In genomic region chr19:7971553-7972520, GRCh38 we compare ENCODE assay signal across 21 cellular contexts. TPM values are rescaled to one million over a fixed set of nuclear protein-coding genes. Genes with fewer than 3 reads are reported as not detected.
A peak's percentile ranks its signal among the peaks of the same experiment; 100 is the strongest.
DNase-seq lines count a peak whose midpoint lies in the region; ATAC-seq, FAIRE-seq and TF ChIP-seq lines count a peak whose summit lies in the region.
"Had no signal": no experiment of that assay in that cellular context is flagged by ENCODE, and none has a peak within 500 bp of the region (broad histone marks: within the 10 kb centered on the region; RNA-seq: fewer than 3 reads in every experiment).

No MANE protein-coding gene starts in this region.

- H3K79me2 ChIP-seq in K562 (ENCODE audit: control insufficient read depth, insufficient read depth, low read length), result peaks cover 4% of the 10 kb centered on the region; the same call in 2 of the 3 replicates

- no peak overlapping the region for H3K4me3 ChIP-seq in HEK293 (ENCODE audit: low read depth, low read length)
- no peak overlapping the region for H3K4me3 ChIP-seq in K562
- H3K4me3 ChIP-seq in mucosa of descending colon, result no peak overlapping the region
- H3K4me3 ChIP-seq: colonic mucosa, pancreas, sigmoid colon had no signal

- peak overlapping the region in 1 of 2 experiments; percentile 58; a peak in 1 of 4 replicates for H3K9ac ChIP-seq in K562 (ENCODE audit: insufficient read depth in 1 of 2, low read depth in 2 of 2, low read length in 2 of 2)

- no peak overlapping the region for H2AFZ ChIP-seq in K562 (ENCODE audit: low read depth, low read length)

- H3K9me3 ChIP-seq in HEK293 (ENCODE audit: control insufficient read depth, insufficient read depth, low read depth, low read length) (no peaks in the 10 kb centered on the region), K562 (replicated peaks; ENCODE audit: control insufficient read depth, insufficient read depth, low read depth, low read length) (no peaks in the 10 kb centered on the region), mucosa of descending colon (no peaks in the 10 kb centered on the region)
- H3K9me3 ChIP-seq: colonic mucosa, pancreas, sigmoid colon had no signal

- no peak for DNase-seq in K562 (ENCODE audit: extremely low read depth in 1 of 4, low spot score in 3 of 4)
- DNase-seq in mucosa of descending colon, result peak in 1 of 3 donors; percentile 39
- DNase-seq in GM03348 (ENCODE audit: low spot score), result no peak
- DNase-seq in foreskin keratinocyte, result no peak
- DNase-seq: activated CD4-positive, alpha-beta T cell treated with anti-CD3 and anti-CD28 coated beads, Interleukin-2, amount 50 U/mL, for 48 hours; activated CD8-positive, alpha-beta memory T cell treated with anti-CD3 and anti-CD28 coated beads, Interleukin-2, amount 50 U/mL, for 48 hours; activated effector memory CD4-positive, alpha-beta T cell treated with Interleukin-2 at 50 U/mL for 16 hours; CD4-positive, alpha-beta T cell; colonic mucosa; DMS 273 treated with DMSO at 0.1 percent for 48 hours; KG1; natural killer cell; NCI-H524 treated with DMSO at 0.1 percent for 48 hours; sigmoid colon; stimulated activated CD8-positive, alpha-beta memory T cell treated with anti-CD3 and anti-CD28 coated beads, Interleukin-4, amount 100 ng/mL, for 48 hours; T1000 had no signal

- no TSS peak for BruUV-seq in K562 (replicated peaks; lab: Mats Ljungman, UMichigan)

- H3K9me1 ChIP-seq in K562 (ENCODE audit: control insufficient read depth, insufficient read depth, low read length), result no peaks in the 10 kb centered on the region

- WGBS in K562 (ENCODE audit: insufficient coverage, low coverage, missing lambda C conversion rate), result 91% methylated on average over 23 of the region's 35 CpGs

- intact Hi-C loops in K562 (cut with micrococcal nuclease), result no loop called here
- intact Hi-C loops in mucosa of descending colon (cut with DNase I, micrococcal nuclease), result no loop called here

- H3K4me2 ChIP-seq in K562 (ENCODE audit: insufficient read depth, low read length), result no peak overlapping the region

- H3K27me3 ChIP-seq in K562 (ENCODE audit: control insufficient read depth in 2 of 2, insufficient read depth in 2 of 2, low read length in 2 of 2) (no peaks in the 10 kb centered on the region), foreskin keratinocyte (no peaks in the 10 kb centered on the region)
- H3K27me3 ChIP-seq: colonic mucosa, pancreas, sigmoid colon had no signal

- no peak for TF ChIP-seq POLR2A in K562 (conservative IDR thresholded peaks at IDR 0.05)

- CTCF ChIA-PET in HEK293 (lab: Yijun Ruan, JAX) (interaction anchor here (0.7 to 2.7 kb wide), 9 partner anchors 11 to 282 kb away, joined by 3 to 17 read pairs (median 5); partner anchors contain the start of gene TIMM44), K562 (lab: Yijun Ruan, JAX; ENCODE audit: low intra/inter-chr PET ratio) (interaction anchor here (0.8 to 2.8 kb wide), 3 partner anchors 27 to 281 kb away, joined by 5 to 12 read pairs (median 5); no protein-coding TSS in a partner anchor)

- ATAC-seq in K562, result no peak; the same call in 2 of the 3 replicates
- ATAC-seq in mucosa of descending colon, result peak; percentile 13
- no peak for ATAC-seq in HG03432 (IDR thresholded peaks at IDR 0.05; ENCODE audit: unreplicated experiment)
- ATAC-seq in foreskin keratinocyte, result no peak
- ATAC-seq: natural killer cell had no signal

- H3K4me1 ChIP-seq in HEK293 (ENCODE audit: control insufficient read depth, insufficient read depth, low read length) (no peaks in the 10 kb centered on the region), K562 (replicated peaks in 1 of 2; ENCODE audit: control insufficient read depth in 2 of 2, insufficient read depth in 2 of 2, low read length in 2 of 2) (peaks cover 0 to 4% of the 10 kb centered on the region in 2 experiments; a peak in 2 of 5 replicates), mucosa of descending colon (ENCODE audit: low read depth) (no peaks in the 10 kb centered on the region), foreskin keratinocyte (no peaks in the 10 kb centered on the region)
- H3K4me1 ChIP-seq: colonic mucosa, pancreas, sigmoid colon had no signal

- FAIRE-seq in K562 (lab: Jason Lieb, UNC), result no peak
- FAIRE-seq: G401.6, pancreas had no signal

- H3K27ac ChIP-seq in HEK293 (ENCODE audit: extremely low read depth, low read depth, low read length) (no peak overlapping the region), K562 (ENCODE audit: extremely low read depth, low read depth, low read length) (no peak overlapping the region), foreskin keratinocyte (no peak overlapping the region)
- H3K27ac ChIP-seq: colonic mucosa, pancreas, sigmoid colon had no signal

- TF ChIP-seq CTCF in HEK293 (tag by site-specific recombination; IDR thresholded peaks at IDR 0.05) (no peak), K562 (IDR thresholded peaks at IDR 0.05 in 2 of 3, conservative IDR thresholded peaks at IDR 0.05 in 1 of 3; ENCODE audit: insufficient read depth in 2 of 3, low read depth in 1 of 3, low read length in 3 of 3) (no peak), mucosa of descending colon (IDR thresholded peaks at IDR 0.05) (no peak), foreskin keratinocyte (conservative IDR thresholded peaks at IDR 0.05) (no peak)

- TF ChIP-seq EP300 in K562 (IDR thresholded peaks at IDR 0.05; ENCODE audit: low read length), result no peak

- no peak for TF ChIP-seq RAD21 in K562 (CRISPR knock-in tag; conservative IDR thresholded peaks at IDR 0.05 in 1 of 2, IDR thresholded peaks at IDR 0.05 in 1 of 2)

- in situ Hi-C loops in K562 (cut with MboI), result no loop called here

- POLR2A ChIA-PET in HEK293 (lab: Yijun Ruan, JAX) (interaction anchor here (0.8 to 2.2 kb wide), 2 partner anchors 28 to 31 kb away, joined by 4 to 10 read pairs; partner anchors contain the start of gene TIMM44), K562 (lab: Yijun Ruan, JAX) (interaction anchor here (0.6 to 3.7 kb wide), 6 partner anchors 7 to 513 kb away, joined by 3 to 15 read pairs (median 3); partner anchors contain the start of gene TIMM44)

- peaks cover 23 to 86% of the 10 kb centered on the region in 2 experiments; a peak in 2 of 3 replicates for H3K36me3 ChIP-seq in HEK293 (ENCODE audit: control insufficient read depth in 2 of 2, insufficient read depth in 1 of 2, low read length in 2 of 2)
- peaks cover 84% of the 10 kb centered on the region; the same call in 2 of the 3 replicates for H3K36me3 ChIP-seq in K562 (ENCODE audit: control insufficient read depth, insufficient read depth, low read length)
- H3K36me3 ChIP-seq in mucosa of descending colon (ENCODE audit: low read depth), result no peaks in the 10 kb centered on the region

- no peaks in the 10 kb centered on the region; the same call in none of the 2 replicates for H4K20me1 ChIP-seq in K562 (replicated peaks; ENCODE audit: control insufficient read depth, insufficient read depth, low read length)

RNA-seq across cellular contexts. Expression of gene TIMM44, which starts 28.4 kb away (rescaled TPM):
- 230 and 405 TPM in 2 replicates for total RNA-seq in K562 (2011; cell fraction: chromatin; rRNA removed; ENCODE audit: low replicate concordance)
- 274 and 281 TPM in 2 replicates for total RNA-seq in K562 (2011; cell fraction: nucleolus; rRNA removed)
- 181 and 216 TPM in 2 replicates for total RNA-seq in K562 (2011; cell fraction: nucleoplasm; rRNA removed)
- total RNA-seq in K562 (2014; rRNA removed) (211 and 231 TPM in 2 replicates), K562 (2014; rRNA removed; fragmentation: Illumina TruSeq; extraction: Trizol) (64.1 and 73.9 TPM in 2 replicates), K562 (2015; rRNA removed; fragmentation: Illumina TruSeq; extraction: Trizol) (104 and 115 TPM in 2 replicates), K562 (2021) (182 and 186 TPM in 2 replicates), mucosa of descending colon (10 to 100 TPM; 55.5 to 80.4 (median 63.4) TPM), foreskin keratinocyte (63.0 and 67.5 TPM in 2 replicates)
- polyA plus RNA-seq in K562 (2011; rRNA removed) (60.1 and 74.4 TPM in 2 replicates), K562 (2014; fragmentation: Illumina TruSeq; extraction: Trizol) (89.3 and 92.8 TPM in 2 replicates), K562 (2014; fragmentation: Nextera tagmentation; extraction: Ambion mirVana) (10 to 100 TPM; 10.3 to 19.6 TPM), K562 (2014; rRNA removed) (205 and 224 TPM in 2 replicates), foreskin keratinocyte (50.0 and 53.9 TPM in 2 replicates)
- 89.7 and 229 TPM in 2 replicates for polyA plus RNA-seq in K562 (2011; cell fraction: cytosol; rRNA removed)
- polyA plus RNA-seq in K562 (2011; cell fraction: nucleus; rRNA removed), result 223 and 257 TPM in 2 replicates
- 101 and 142 TPM in 2 replicates for polyA plus RNA-seq in K562 (2012)
- 40.4 and 48.9 TPM in 2 replicates for polyA minus RNA-seq in K562 (2011; rRNA and poly(A)+ RNA removed)
- 59.1 and 73.7 TPM in 2 replicates for polyA minus RNA-seq in K562 (2011; cell fraction: cytosol; rRNA and poly(A)+ RNA removed)
- polyA minus RNA-seq in K562 (2011; cell fraction: nucleus; rRNA and poly(A)+ RNA removed), result 44.6 and 66.1 TPM in 2 replicates

RNA-seq across cellular contexts. Expression of gene ELAVL1, which starts 33.6 kb away (rescaled TPM):
- 48.2 and 63.0 TPM in 2 replicates for total RNA-seq in K562 (2011; cell fraction: chromatin; rRNA removed; ENCODE audit: low replicate concordance)
- total RNA-seq in K562 (2011; cell fraction: nucleolus; rRNA removed), result 28.7 and 31.5 TPM in 2 replicates
- total RNA-seq in K562 (2011; cell fraction: nucleoplasm; rRNA removed), result 37.9 and 41.0 TPM in 2 replicates
- total RNA-seq in K562 (2014; rRNA removed) (56.5 and 66.5 TPM in 2 replicates), K562 (2014; rRNA removed; fragmentation: Illumina TruSeq; extraction: Trizol) (69.8 and 72.7 TPM in 2 replicates), K562 (2015; rRNA removed; fragmentation: Illumina TruSeq; extraction: Trizol) (80.1 and 83.1 TPM in 2 replicates), K562 (2021) (172 and 176 TPM in 2 replicates), mucosa of descending colon (10 to 100 TPM; 43.9 to 63.9 (median 58.7) TPM), foreskin keratinocyte (79.7 and 85.2 TPM in 2 replicates)
- polyA plus RNA-seq in K562 (2011; rRNA removed) (46.9 and 69.2 TPM in 2 replicates), K562 (2014; fragmentation: Illumina TruSeq; extraction: Trizol) (149 and 156 TPM in 2 replicates), K562 (2014; fragmentation: Nextera tagmentation; extraction: Ambion mirVana) (1 to 10 TPM; 4.3 to 6.9 TPM), K562 (2014; rRNA removed) (63.7 and 78.3 TPM in 2 replicates), foreskin keratinocyte (53.5 and 62.5 TPM in 2 replicates)
- 72.8 and 84.8 TPM in 2 replicates for polyA plus RNA-seq in K562 (2011; cell fraction: cytosol; rRNA removed)
- 34.4 and 37.5 TPM in 2 replicates for polyA plus RNA-seq in K562 (2011; cell fraction: nucleus; rRNA removed)
- 77.5 and 90.3 TPM in 2 replicates for polyA plus RNA-seq in K562 (2012)
- 45.5 and 80.2 TPM in 2 replicates for polyA minus RNA-seq in K562 (2011; rRNA and poly(A)+ RNA removed)
- 74.4 and 81.5 TPM in 2 replicates for polyA minus RNA-seq in K562 (2011; cell fraction: cytosol; rRNA and poly(A)+ RNA removed)
- 5.4 and 7.9 TPM in 2 replicates for polyA minus RNA-seq in K562 (2011; cell fraction: nucleus; rRNA and poly(A)+ RNA removed)

RNA-seq across cellular contexts. Expression of gene CTXN1, which starts 45.9 kb away (rescaled TPM):
- total RNA-seq in K562 (2011; cell fraction: chromatin; rRNA removed; ENCODE audit: low replicate concordance), result 0.67 and 3.5 TPM in 2 replicates
- 6.2 and 8.0 TPM in 2 replicates for total RNA-seq in K562 (2011; cell fraction: nucleolus; rRNA removed)
- 2.6 and 3.4 TPM in 2 replicates for total RNA-seq in K562 (2011; cell fraction: nucleoplasm; rRNA removed)
- total RNA-seq in K562 (2014; rRNA removed), result 7.4 and 10.9 TPM in 2 replicates
- total RNA-seq in K562 (2014; rRNA removed; fragmentation: Illumina TruSeq; extraction: Trizol), result 0.15 and 0.19 TPM in 2 replicates
- total RNA-seq in K562 (2015; rRNA removed; fragmentation: Illumina TruSeq; extraction: Trizol), result 1.8 and 2.3 TPM in 2 replicates
- total RNA-seq in K562 (2021), result 37.4 and 38.9 TPM in 2 replicates
- 1.3 and 1.4 TPM in 2 replicates for polyA plus RNA-seq in K562 (2011; rRNA removed)
- polyA plus RNA-seq in K562 (2011; cell fraction: cytosol; rRNA removed), result 6.3 and 53.8 TPM in 2 replicates
- 3.6 and 12.2 TPM in 2 replicates for polyA plus RNA-seq in K562 (2011; cell fraction: nucleus; rRNA removed)
- 4.8 and 15.6 TPM in 2 replicates for polyA plus RNA-seq in K562 (2012)
- polyA plus RNA-seq in K562 (2014; fragmentation: Illumina TruSeq; extraction: Trizol), result 1.5 and 4.9 TPM in 2 replicates
- not detected for polyA plus RNA-seq in K562 (2014; fragmentation: Nextera tagmentation; extraction: Ambion mirVana)
- polyA plus RNA-seq in K562 (2014; rRNA removed), result 9.2 and 14.5 TPM in 2 replicates
- polyA minus RNA-seq in K562 (2011; rRNA and poly(A)+ RNA removed), result 0.14 TPM in 1 of 2 replicates, not detected in the other
- 15.8 and 19.9 TPM in 2 replicates for polyA minus RNA-seq in K562 (2011; cell fraction: cytosol; rRNA and poly(A)+ RNA removed)
- 2.3 and 2.7 TPM in 2 replicates for polyA minus RNA-seq in K562 (2011; cell fraction: nucleus; rRNA and poly(A)+ RNA removed)
- 10 to 100 TPM in 1 of 3 donors, 1 to 10 TPM in 1, under 1 TPM in 1; 0.69 to 28.3 (median 1.9) TPM for total RNA-seq in mucosa of descending colon
- 1.5 and 1.7 TPM in 2 replicates for total RNA-seq in foreskin keratinocyte
- 5.1 and 6.4 TPM in 2 replicates for polyA plus RNA-seq in foreskin keratinocyte
- total RNA-seq: activated B cell treated with CpG ODN at 0.5 μM for 24 hours; CD4-positive, alpha-beta T cell had no signal

RNA-seq across cellular contexts. Expression of gene SNAPC2, which starts 51.7 kb away (rescaled TPM):
- 4.4 and 13.6 TPM in 2 replicates for total RNA-seq in K562 (2011; cell fraction: chromatin; rRNA removed; ENCODE audit: low replicate concordance)
- 10.9 and 14.3 TPM in 2 replicates for total RNA-seq in K562 (2011; cell fraction: nucleolus; rRNA removed)
- 9.5 and 10.0 TPM in 2 replicates for total RNA-seq in K562 (2011; cell fraction: nucleoplasm; rRNA removed)
- total RNA-seq in K562 (2014; rRNA removed) (30.3 and 42.7 TPM in 2 replicates), K562 (2014; rRNA removed; fragmentation: Illumina TruSeq; extraction: Trizol) (4.1 and 4.2 TPM in 2 replicates), K562 (2015; rRNA removed; fragmentation: Illumina TruSeq; extraction: Trizol) (15.3 and 15.9 TPM in 2 replicates), K562 (2021) (37.1 and 45.1 TPM in 2 replicates), mucosa of descending colon (10 to 100 TPM; 10.7 to 22.1 (median 14.7) TPM), foreskin keratinocyte (22.5 and 22.7 TPM in 2 replicates)
- polyA plus RNA-seq in K562 (2011; rRNA removed) (10.9 and 20.1 TPM in 2 replicates), K562 (2014; fragmentation: Illumina TruSeq; extraction: Trizol) (18.2 and 39.9 TPM in 2 replicates), K562 (2014; fragmentation: Nextera tagmentation; extraction: Ambion mirVana) (1 to 10 TPM in 1 of 2 experiments, under 1 TPM in 1; 0.59 to 1.4 TPM), K562 (2014; rRNA removed) (32.0 and 34.4 TPM in 2 replicates), foreskin keratinocyte (30.6 and 32.0 TPM in 2 replicates)
- polyA plus RNA-seq in K562 (2011; cell fraction: cytosol; rRNA removed), result 18.7 and 40.5 TPM in 2 replicates
- 18.7 and 32.8 TPM in 2 replicates for polyA plus RNA-seq in K562 (2011; cell fraction: nucleus; rRNA removed)
- 30.8 and 37.6 TPM in 2 replicates for polyA plus RNA-seq in K562 (2012)
- 4.3 and 4.8 TPM in 2 replicates for polyA minus RNA-seq in K562 (2011; rRNA and poly(A)+ RNA removed)
- polyA minus RNA-seq in K562 (2011; cell fraction: cytosol; rRNA and poly(A)+ RNA removed), result 14.0 and 17.1 TPM in 2 replicates
- 9.7 and 13.1 TPM in 2 replicates for polyA minus RNA-seq in K562 (2011; cell fraction: nucleus; rRNA and poly(A)+ RNA removed)

RNA-seq across cellular contexts. Expression of gene TGFBR3L, which starts 57.2 kb away (rescaled TPM):
- 0.69 TPM in 1 of 2 replicates, not detected in the other for total RNA-seq in K562 (2011; cell fraction: chromatin; rRNA removed; ENCODE audit: low replicate concordance)
- 0.33 TPM in 1 of 2 replicates, not detected in the other for total RNA-seq in K562 (2011; cell fraction: nucleolus; rRNA removed)
- not detected in 2 replicates for total RNA-seq in K562 (2011; cell fraction: nucleoplasm; rRNA removed)
- total RNA-seq in K562 (2014; rRNA removed) (not detected in 2 replicates), K562 (2014; rRNA removed; fragmentation: Illumina TruSeq; extraction: Trizol) (not detected in 2 replicates), K562 (2015; rRNA removed; fragmentation: Illumina TruSeq; extraction: Trizol) (not detected in 2 replicates), K562 (2021) (0.18 TPM in 1 of 2 replicates, not detected in the other), mucosa of descending colon (under 1 TPM in 1 of 3 donors, not detected in 2; 0.79 TPM), foreskin keratinocyte (2.1 and 2.5 TPM in 2 replicates)
- polyA plus RNA-seq in K562 (2011; rRNA removed) (0.08 TPM in 1 of 2 replicates, not detected in the other), K562 (2014; fragmentation: Illumina TruSeq; extraction: Trizol) (not detected in 2 replicates), K562 (2014; fragmentation: Nextera tagmentation; extraction: Ambion mirVana) (not detected), K562 (2014; rRNA removed) (not detected in 2 replicates), foreskin keratinocyte (3.6 and 5.0 TPM in 2 replicates)
- 0.09 TPM in 2 replicates for polyA plus RNA-seq in K562 (2011; cell fraction: cytosol; rRNA removed)
- polyA plus RNA-seq in K562 (2011; cell fraction: nucleus; rRNA removed), result 0.15 and 0.58 TPM in 2 replicates
- polyA plus RNA-seq in K562 (2012), result 0.26 and 0.28 TPM in 2 replicates
- polyA minus RNA-seq in K562 (2011; rRNA and poly(A)+ RNA removed), result not detected in 2 replicates
- polyA minus RNA-seq in K562 (2011; cell fraction: cytosol; rRNA and poly(A)+ RNA removed), result not detected in 2 replicates
- polyA minus RNA-seq in K562 (2011; cell fraction: nucleus; rRNA and poly(A)+ RNA removed), result not detected in 2 replicates
- total RNA-seq: activated B cell treated with CpG ODN at 0.5 μM for 24 hours, colonic mucosa had no signal
- polyA plus RNA-seq: sigmoid colon had no signal
